ENCODE assay signal across 23 cellular contexts in the genomic region with DNA sequence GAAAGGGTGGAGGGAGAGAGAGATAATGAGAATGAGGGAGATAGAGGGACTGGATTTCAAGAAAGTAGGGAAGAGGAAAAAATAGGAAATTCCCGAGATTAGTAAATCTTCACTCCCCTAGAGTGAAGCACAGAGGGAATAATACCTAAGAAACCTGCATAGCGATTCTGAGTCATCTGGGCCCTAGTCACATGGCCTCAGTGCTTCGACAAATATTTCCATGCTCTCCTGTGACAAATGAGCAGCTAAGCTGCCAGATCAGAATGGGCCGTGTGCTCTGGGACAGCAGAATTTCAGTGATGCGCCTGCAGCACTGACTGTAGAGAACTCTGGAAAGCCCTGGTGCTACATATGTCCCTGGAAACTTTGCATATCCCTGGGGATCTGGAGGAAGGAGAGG. TPM values are rescaled to one million over a fixed set of nuclear protein-coding genes. Genes with fewer than 3 reads are reported as not detected.
"Had no signal": no experiment of that assay in that cellular context is flagged by ENCODE, and none has a peak within 500 bp of the region (broad histone marks: within the 10 kb centered on the region; RNA-seq: fewer than 3 reads in every experiment).

No MANE protein-coding gene starts in this region.

- H3K27me3 ChIP-seq: gastrocnemius medialis, heart right ventricle, stomach, transverse colon had no signal

- H3K9me3 ChIP-seq: gastrocnemius medialis, thoracic aorta, transverse colon had no signal

- DNase-seq: effector CD4-positive, alpha-beta T cell; gastrocnemius medialis; heart right ventricle; hypothalamus; immature natural killer cell; kidney; left colon; left ventricle myocardium superior; mesenchymal stem cell; naive B cell; right cardiac atrium; small intestine; stimulated activated CD4-positive, alpha-beta T cell treated with anti-CD3 and anti-CD28 coated beads, Interleukin-12 subunit alpha, Interleukin-12 subunit beta, amount 100 ng/mL, for 4 hours; stimulated activated naive CD4-positive, alpha-beta T cell; stomach; substantia nigra; transverse colon had no signal

- H3K36me3 Mint-ChIP-seq: naive B cell had no signal

- H3K27ac Mint-ChIP-seq: immature natural killer cell, naive B cell, nephron had no signal

- H3K4me1 ChIP-seq: gastrocnemius medialis, heart right ventricle, stomach, transverse colon had no signal

- H3K36me3 ChIP-seq: gastrocnemius medialis, heart right ventricle, stomach, thoracic aorta, transverse colon had no signal

- H3K27me3 Mint-ChIP-seq: naive B cell had no signal

- H3K4me3 ChIP-seq: coronary artery, gastrocnemius medialis, heart right ventricle, lung, stomach, thoracic aorta, transverse colon had no signal

- ATAC-seq: esophagus mucosa, gastrocnemius medialis, heart right ventricle, left colon, left ventricle myocardium superior, right cardiac atrium had no signal

- H3K4me3 Mint-ChIP-seq: immature natural killer cell, naive B cell, nephron had no signal

- H3K4me1 Mint-ChIP-seq: immature natural killer cell, naive B cell, nephron had no signal

- H3K27ac ChIP-seq: coronary artery, gastrocnemius medialis, heart right ventricle, stomach, thoracic aorta, transverse colon had no signal

- H3K9me3 Mint-ChIP-seq: nephron had no signal

RNA-seq across cellular contexts. Expression of gene GRIK2, which starts 48.6 kb away (rescaled TPM):
- total RNA-seq: dermis microvascular lymphatic vessel endothelial cell had no signal
- polyA plus RNA-seq: immature natural killer cell had no signal
